ENCODE assay signal across 26 cellular contexts in genomic region chr1:180192172-180192571, GRCh38. TPM values are rescaled to one million over a fixed set of nuclear protein-coding genes. Genes with fewer than 3 reads are reported as not detected.
DNase-seq lines count a peak whose midpoint lies in the region; ATAC-seq and TF ChIP-seq lines count a peak whose summit lies in the region.
"Had no signal": no experiment of that assay in that cellular context is flagged by ENCODE, and none has a peak within 500 bp of the region (broad histone marks: within the 10 kb centered on the region; RNA-seq: fewer than 3 reads in every experiment).

No MANE protein-coding gene starts in this region.

- intact Hi-C loops in activated T-helper 1 cell treated with anti-CD3 and anti-CD28 coated beads, Interleukin-12 subunit alpha, Interleukin-12 subunit beta, Interleukin-2, Interleukin-4 antibody, amounts not matched to agents 30 ng/mL and 10 ng/mL and 1 ng/mL, durations not matched to agents 14 hours and 24 hours and 36 hours (cut with micrococcal nuclease), result no loop called here

- no peaks in the 10 kb centered on the region for H3K9me3 Mint-ChIP-seq in activated T-helper 1 cell treated with anti-CD3 and anti-CD28 coated beads, Interleukin-12 subunit alpha, Interleukin-12 subunit beta, Interleukin-2, Interleukin-4 antibody, amounts not matched to agents 30 ng/mL and 10 ng/mL and 1 ng/mL, durations not matched to agents 14 hours and 24 hours and 36 hours
- no peaks in the 10 kb centered on the region for H3K9me3 Mint-ChIP-seq in nephron progenitor cell

- peaks cover 4% of the 10 kb centered on the region for H3K36me3 Mint-ChIP-seq in activated T-helper 1 cell treated with anti-CD3 and anti-CD28 coated beads, Interleukin-12 subunit alpha, Interleukin-12 subunit beta, Interleukin-2, Interleukin-4 antibody, amounts not matched to agents 30 ng/mL and 10 ng/mL and 1 ng/mL, durations not matched to agents 14 hours and 24 hours and 36 hours (ENCODE audit: low read depth)
- H3K36me3 Mint-ChIP-seq in nephron progenitor cell (ENCODE audit: low read depth), result peaks cover 41% of the 10 kb centered on the region

- DNase-seq in activated gamma-delta T cell treated with Interleukin-2 at 50 U/mL for 16 hours, result peak; percentile 18
- no peak for DNase-seq in activated gamma-delta T cell (lab: John Stamatoyannopoulos, UW)
- DNase-seq in Kasumi-1 (lab: John Stamatoyannopoulos, UW), result peak; percentile 21 to 22
- no peak for DNase-seq in activated T-helper 1 cell treated with anti-CD3 and anti-CD28 coated beads, Interleukin-12 subunit alpha, Interleukin-12 subunit beta, Interleukin-2, Interleukin-4 antibody, amounts not matched to agents 30 ng/mL and 10 ng/mL and 1 ng/mL, durations not matched to agents 14 hours and 24 hours and 36 hours (ENCODE audit: low spot score)
- no peak for DNase-seq in nephron progenitor cell
- DNase-seq: activated CD4-positive, alpha-beta T cell treated with anti-CD3 and anti-CD28 coated beads, Interleukin-2, amount 50 U/mL, for 1 hour; activated CD8-positive, alpha-beta memory T cell treated with anti-CD3 and anti-CD28 coated beads, Interleukin-2, amount 50 U/mL, for 48 hours; amniotic stem cell; Caco-2; DMS79; effector memory CD4-positive, alpha-beta T cell; foreskin keratinocyte; IMR-90; left colon; mesenchymal stem cell; NCI-H1048; NCI-H187 treated with DMSO at 0.1 percent for 48 hours; small intestine; stimulated activated CD4-positive, alpha-beta T cell treated with anti-CD3 and anti-CD28 coated beads, Interleukin-1b, Interleukin-23, amount 100 ng/mL, for 48 hours; stimulated activated naive CD4-positive, alpha-beta T cell had no signal

- H3K27me3 Mint-ChIP-seq in activated T-helper 1 cell treated with anti-CD3 and anti-CD28 coated beads, Interleukin-12 subunit alpha, Interleukin-12 subunit beta, Interleukin-2, Interleukin-4 antibody, amounts not matched to agents 30 ng/mL and 10 ng/mL and 1 ng/mL, durations not matched to agents 14 hours and 24 hours and 36 hours (ENCODE audit: insufficient read depth), result no peaks in the 10 kb centered on the region
- peaks cover 17% of the 10 kb centered on the region for H3K27me3 Mint-ChIP-seq in nephron progenitor cell (ENCODE audit: low read depth, poor library complexity)

- ATAC-seq in GM18517 (IDR thresholded peaks at IDR 0.05; ENCODE audit: unreplicated experiment), result no peak
- ATAC-seq in HG02938 (IDR thresholded peaks at IDR 0.05; ENCODE audit: unreplicated experiment), result no peak
- no peak for ATAC-seq in HG03159 (IDR thresholded peaks at IDR 0.05; ENCODE audit: unreplicated experiment)
- ATAC-seq: A549, foreskin keratinocyte, left colon had no signal

- H3K4me3 Mint-ChIP-seq in activated T-helper 1 cell treated with anti-CD3 and anti-CD28 coated beads, Interleukin-12 subunit alpha, Interleukin-12 subunit beta, Interleukin-2, Interleukin-4 antibody, amounts not matched to agents 30 ng/mL and 10 ng/mL and 1 ng/mL, durations not matched to agents 14 hours and 24 hours and 36 hours, result no peak overlapping the region
- no peak overlapping the region for H3K4me3 Mint-ChIP-seq in nephron progenitor cell

- no peak for TF ChIP-seq CTCF in nephron progenitor cell (IDR thresholded peaks at IDR 0.05)

- H3K27ac Mint-ChIP-seq in activated T-helper 1 cell treated with anti-CD3 and anti-CD28 coated beads, Interleukin-12 subunit alpha, Interleukin-12 subunit beta, Interleukin-2, Interleukin-4 antibody, amounts not matched to agents 30 ng/mL and 10 ng/mL and 1 ng/mL, durations not matched to agents 14 hours and 24 hours and 36 hours, result peak overlapping the region; percentile 5
- H3K27ac Mint-ChIP-seq in nephron progenitor cell, result peak overlapping the region; percentile 52

- H3K4me1 Mint-ChIP-seq in activated T-helper 1 cell treated with anti-CD3 and anti-CD28 coated beads, Interleukin-12 subunit alpha, Interleukin-12 subunit beta, Interleukin-2, Interleukin-4 antibody, amounts not matched to agents 30 ng/mL and 10 ng/mL and 1 ng/mL, durations not matched to agents 14 hours and 24 hours and 36 hours (ENCODE audit: low read depth), result peaks cover 7% of the 10 kb centered on the region
- H3K4me1 Mint-ChIP-seq in nephron progenitor cell, result peaks cover 10% of the 10 kb centered on the region

RNA-seq across cellular contexts. Expression of gene QSOX1, which starts 37.5 kb away (rescaled TPM):
- total RNA-seq in activated T-helper 1 cell treated with anti-CD3 and anti-CD28 coated beads, Interleukin-12 subunit alpha, Interleukin-12 subunit beta, Interleukin-2, Interleukin-4 antibody, amounts not matched to agents 30 ng/mL and 10 ng/mL and 1 ng/mL, durations not matched to agents 14 hours and 24 hours and 36 hours, result 61.4 and 63.7 TPM in 2 replicates

RNA-seq across cellular contexts. Expression of gene LHX4, which starts 37.9 kb away (rescaled TPM):
- not detected in 2 replicates for total RNA-seq in activated T-helper 1 cell treated with anti-CD3 and anti-CD28 coated beads, Interleukin-12 subunit alpha, Interleukin-12 subunit beta, Interleukin-2, Interleukin-4 antibody, amounts not matched to agents 30 ng/mL and 10 ng/mL and 1 ng/mL, durations not matched to agents 14 hours and 24 hours and 36 hours
- total RNA-seq: breast epithelium, foreskin keratinocyte, thoracic aorta had no signal

Comparison
In these comparisons a context has a peak if more than half of its experiments do, and no peak if none do; other contexts are left out.
1. DNase-seq: peak in activated gamma-delta T cell treated with Interleukin-2 at 50 U/mL for 16 hours (single experiment) and Kasumi-1 (2 of 2); none in activated gamma-delta T cell (single experiment), activated T-helper 1 cell treated with anti-CD3 and anti-CD28 coated beads, Interleukin-12 subunit alpha, Interleukin-12 subunit beta, Interleukin-2, Interleukin-4 antibody, amounts not matched to agents 30 ng/mL and 10 ng/mL and 1 ng/mL, durations not matched to agents 14 hours and 24 hours and 36 hours (single experiment) and nephron progenitor cell (single experiment).